Comparison of ENCODE assay signal across 1 cellular context in the genomic region with DNA sequence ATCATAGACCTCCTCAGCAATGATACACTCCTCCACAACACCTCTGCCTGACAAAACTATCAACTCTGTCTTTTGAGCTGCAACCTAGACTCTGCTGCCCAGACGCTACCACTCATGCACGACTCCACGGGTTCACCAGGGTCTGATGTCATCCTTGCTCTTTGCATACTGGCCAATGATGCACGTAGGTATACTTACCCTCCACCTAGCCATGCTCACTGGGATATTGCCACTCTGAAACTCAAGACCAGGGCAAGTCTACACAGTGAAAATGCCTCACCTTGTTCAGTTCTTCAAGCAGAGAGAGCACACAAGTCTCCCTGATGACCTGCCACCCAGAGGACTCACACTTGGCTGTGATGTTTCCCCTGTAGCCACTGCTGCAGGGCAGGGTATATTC.
TF ChIP-seq lines count a peak whose summit lies in the region.

No MANE protein-coding gene starts in this region.

TF ChIP-seq in WTC11, 78 proteins besides CTCF, POLR2A, EP300 and RAD21 (continued from another document):
- TF ChIP-seq, protein P1, sequence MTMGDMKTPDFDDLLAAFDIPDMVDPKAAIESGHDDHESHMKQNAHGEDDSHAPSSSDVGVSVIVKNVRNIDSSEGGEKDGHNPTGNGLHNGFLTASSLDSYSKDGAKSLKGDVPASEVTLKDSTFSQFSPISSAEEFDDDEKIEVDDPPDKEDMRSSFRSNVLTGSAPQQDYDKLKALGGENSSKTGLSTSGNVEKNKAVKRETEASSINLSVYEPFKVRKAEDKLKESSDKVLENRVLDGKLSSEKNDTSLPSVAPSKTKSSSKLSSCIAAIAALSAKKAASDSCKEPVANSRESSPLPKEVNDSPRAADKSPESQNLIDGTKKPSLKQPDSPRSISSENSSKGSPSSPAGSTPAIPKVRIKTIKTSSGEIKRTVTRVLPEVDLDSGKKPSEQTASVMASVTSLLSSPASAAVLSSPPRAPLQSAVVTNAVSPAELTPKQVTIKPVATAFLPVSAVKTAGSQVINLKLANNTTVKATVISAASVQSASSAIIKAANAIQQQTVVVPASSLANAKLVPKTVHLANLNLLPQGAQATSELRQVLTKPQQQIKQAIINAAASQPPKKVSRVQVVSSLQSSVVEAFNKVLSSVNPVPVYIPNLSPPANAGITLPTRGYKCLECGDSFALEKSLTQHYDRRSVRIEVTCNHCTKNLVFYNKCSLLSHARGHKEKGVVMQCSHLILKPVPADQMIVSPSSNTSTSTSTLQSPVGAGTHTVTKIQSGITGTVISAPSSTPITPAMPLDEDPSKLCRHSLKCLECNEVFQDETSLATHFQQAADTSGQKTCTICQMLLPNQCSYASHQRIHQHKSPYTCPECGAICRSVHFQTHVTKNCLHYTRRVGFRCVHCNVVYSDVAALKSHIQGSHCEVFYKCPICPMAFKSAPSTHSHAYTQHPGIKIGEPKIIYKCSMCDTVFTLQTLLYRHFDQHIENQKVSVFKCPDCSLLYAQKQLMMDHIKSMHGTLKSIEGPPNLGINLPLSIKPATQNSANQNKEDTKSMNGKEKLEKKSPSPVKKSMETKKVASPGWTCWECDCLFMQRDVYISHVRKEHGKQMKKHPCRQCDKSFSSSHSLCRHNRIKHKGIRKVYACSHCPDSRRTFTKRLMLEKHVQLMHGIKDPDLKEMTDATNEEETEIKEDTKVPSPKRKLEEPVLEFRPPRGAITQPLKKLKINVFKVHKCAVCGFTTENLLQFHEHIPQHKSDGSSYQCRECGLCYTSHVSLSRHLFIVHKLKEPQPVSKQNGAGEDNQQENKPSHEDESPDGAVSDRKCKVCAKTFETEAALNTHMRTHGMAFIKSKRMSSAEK (CRISPR knock-in tag; IDR thresholded peaks at IDR 0.05; ENCODE audit: borderline replicate concordance): no peak
